Comparison of ENCODE assay signal across 2 cellular contexts in the genomic region with DNA sequence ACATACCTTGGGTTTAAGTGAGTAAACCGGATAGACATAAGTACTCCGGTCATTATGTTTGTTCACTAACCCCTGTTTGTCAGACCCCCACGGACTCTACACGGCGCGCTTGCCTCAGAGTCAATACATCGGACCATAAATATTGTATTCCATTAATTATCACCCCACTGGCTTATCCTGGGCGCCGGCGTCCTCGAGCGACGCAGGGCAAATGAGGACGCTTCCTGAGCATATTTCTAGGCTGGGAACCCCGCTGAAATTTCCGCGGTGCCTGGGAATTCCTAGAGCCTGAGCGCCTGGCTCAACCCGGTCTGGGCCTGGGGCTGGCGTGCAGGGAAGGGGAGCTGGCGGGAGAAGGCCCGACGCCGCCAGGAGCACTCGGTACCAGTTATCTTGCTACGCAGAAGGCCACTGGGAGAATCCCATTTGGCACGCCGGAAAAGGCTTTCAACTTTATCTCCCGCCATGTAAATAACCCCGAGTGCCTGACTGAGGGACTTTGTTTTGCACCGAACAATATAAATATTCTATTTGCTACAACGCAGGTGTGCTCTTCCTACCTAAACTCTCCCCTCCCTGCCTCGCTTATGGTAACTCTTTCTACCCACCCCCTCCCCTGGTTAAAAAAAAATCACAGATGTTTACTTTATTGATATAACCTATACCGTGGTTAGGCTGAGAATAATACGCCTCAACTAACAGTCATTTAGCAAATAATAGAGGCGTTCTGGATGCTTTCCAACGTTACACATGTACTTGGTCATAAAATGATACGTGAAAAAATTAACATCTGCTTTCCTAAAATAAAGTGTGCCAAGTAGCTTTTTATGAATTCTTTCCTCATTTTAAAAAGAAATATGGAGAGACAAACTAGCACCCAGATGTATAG.
TF ChIP-seq lines count a peak whose summit lies in the region.

No MANE protein-coding gene starts in this region.

TF ChIP-seq in H1, 55 proteins besides CTCF, POLR2A, EP300 and RAD21:
- peak; percentile 90 for TF ChIP-seq EZH2 (IDR thresholded peaks at IDR 0.05; ENCODE audit: low read depth, low read length, severe bottlenecking)
- TF ChIP-seq SP1 (IDR thresholded peaks at IDR 0.05; ENCODE audit: low read depth, low read length) = 0 out of 2 replicates have a peak, but pooled peaks have one; percentile 18
- no peak for TF ChIP-seq GABPA (IDR thresholded peaks at IDR 0.05; ENCODE audit: borderline replicate concordance, insufficient read depth, low read length)
- TF ChIP-seq, protein P1, sequence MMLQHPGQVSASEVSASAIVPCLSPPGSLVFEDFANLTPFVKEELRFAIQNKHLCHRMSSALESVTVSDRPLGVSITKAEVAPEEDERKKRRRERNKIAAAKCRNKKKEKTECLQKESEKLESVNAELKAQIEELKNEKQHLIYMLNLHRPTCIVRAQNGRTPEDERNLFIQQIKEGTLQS (IDR thresholded peaks at IDR 0.05; ENCODE audit: insufficient read depth, low read depth, low read length) = no peak
- TF ChIP-seq CHD2 (IDR thresholded peaks at IDR 0.05; ENCODE audit: low read length) = no peak
- TF ChIP-seq JUND (IDR thresholded peaks at IDR 0.05; ENCODE audit: low read length) = no peak
- TF ChIP-seq KDM4A (IDR thresholded peaks at IDR 0.05; ENCODE audit: low read depth, low read length, severe bottlenecking) = no peak
- TF ChIP-seq SUZ12 (IDR thresholded peaks at IDR 0.05; ENCODE audit: low read length) = peak; percentile 91
- peak; percentile 47; the same call in 1 of the 2 replicates for TF ChIP-seq TCF12 (IDR thresholded peaks at IDR 0.05; ENCODE audit: low read depth, low read length)
- TF ChIP-seq RNF2 (IDR thresholded peaks at IDR 0.05; ENCODE audit: borderline replicate concordance, low read depth, low read length, missing control alignments, poor library complexity, severe bottlenecking) = peak; percentile 97
- peak; percentile 91 for TF ChIP-seq CTBP2 (IDR thresholded peaks at IDR 0.05; ENCODE audit: borderline replicate concordance, insufficient read depth, insufficient read length, low read length)
- TF ChIP-seq CBX8 (IDR thresholded peaks at IDR 0.05; ENCODE audit: borderline replicate concordance, low read depth, low read length) = 0 out of 2 replicates have a peak, but pooled peaks have one; percentile 29
- TF ChIP-seq PHF8 (conservative IDR thresholded peaks at IDR 0.05; ENCODE audit: low read depth, low read length) = no peak
- TF ChIP-seq FOSL1 (IDR thresholded peaks at IDR 0.05; ENCODE audit: insufficient read depth, low read depth, low read length) = no peak
- TF ChIP-seq SIN3A (conservative IDR thresholded peaks at IDR 0.05 in 1 of 2, IDR thresholded peaks at IDR 0.05 in 1 of 2; ENCODE audit: low read depth in 1 of 2, low read length in 2 of 2) = 0 out of 4 replicates have a peak, but pooled peaks of 1 of the 2 experiments have one; percentile 32
- 0 out of 2 replicates have a peak, but pooled peaks have one; percentile 26 for TF ChIP-seq TEAD4 (IDR thresholded peaks at IDR 0.05; ENCODE audit: low read depth, low read length)
- TF ChIP-seq, protein P2, sequence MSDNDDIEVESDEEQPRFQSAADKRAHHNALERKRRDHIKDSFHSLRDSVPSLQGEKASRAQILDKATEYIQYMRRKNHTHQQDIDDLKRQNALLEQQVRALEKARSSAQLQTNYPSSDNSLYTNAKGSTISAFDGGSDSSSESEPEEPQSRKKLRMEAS (IDR thresholded peaks at IDR 0.05) = 0 out of 2 replicates have a peak, but pooled peaks have one; percentile 12
- TF ChIP-seq EGR1 (IDR thresholded peaks at IDR 0.05; ENCODE audit: borderline replicate concordance, low read depth, low read length) = peak; percentile 55; the same call in 1 of the 2 replicates
- TF ChIP-seq, protein P3, sequence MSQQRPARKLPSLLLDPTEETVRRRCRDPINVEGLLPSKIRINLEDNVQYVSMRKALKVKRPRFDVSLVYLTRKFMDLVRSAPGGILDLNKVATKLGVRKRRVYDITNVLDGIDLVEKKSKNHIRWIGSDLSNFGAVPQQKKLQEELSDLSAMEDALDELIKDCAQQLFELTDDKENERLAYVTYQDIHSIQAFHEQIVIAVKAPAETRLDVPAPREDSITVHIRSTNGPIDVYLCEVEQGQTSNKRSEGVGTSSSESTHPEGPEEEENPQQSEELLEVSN (IDR thresholded peaks at IDR 0.05) = 0 out of 2 replicates have a peak, but pooled peaks have one; percentile 51

TF ChIP-seq in GM12891, 5 proteins besides CTCF, POLR2A, EP300 and RAD21:
- TF ChIP-seq POU2F2 (IDR thresholded peaks at IDR 0.05; ENCODE audit: low read depth, low read length) (no peak), POLR2AphosphoS5 (IDR thresholded peaks at IDR 0.05; ENCODE audit: low read depth, low read length) (no peak), PAX5 (IDR thresholded peaks at IDR 0.05; ENCODE audit: insufficient read depth, low read length, severe bottlenecking) (no peak), SPI1 (IDR thresholded peaks at IDR 0.05; ENCODE audit: low read depth, low read length) (no peak), TAF1 (IDR thresholded peaks at IDR 0.05; ENCODE audit: low read depth, low read length) (no peak)
